Comparison of ENCODE assay signal across 1 cellular context in the genomic region with DNA sequence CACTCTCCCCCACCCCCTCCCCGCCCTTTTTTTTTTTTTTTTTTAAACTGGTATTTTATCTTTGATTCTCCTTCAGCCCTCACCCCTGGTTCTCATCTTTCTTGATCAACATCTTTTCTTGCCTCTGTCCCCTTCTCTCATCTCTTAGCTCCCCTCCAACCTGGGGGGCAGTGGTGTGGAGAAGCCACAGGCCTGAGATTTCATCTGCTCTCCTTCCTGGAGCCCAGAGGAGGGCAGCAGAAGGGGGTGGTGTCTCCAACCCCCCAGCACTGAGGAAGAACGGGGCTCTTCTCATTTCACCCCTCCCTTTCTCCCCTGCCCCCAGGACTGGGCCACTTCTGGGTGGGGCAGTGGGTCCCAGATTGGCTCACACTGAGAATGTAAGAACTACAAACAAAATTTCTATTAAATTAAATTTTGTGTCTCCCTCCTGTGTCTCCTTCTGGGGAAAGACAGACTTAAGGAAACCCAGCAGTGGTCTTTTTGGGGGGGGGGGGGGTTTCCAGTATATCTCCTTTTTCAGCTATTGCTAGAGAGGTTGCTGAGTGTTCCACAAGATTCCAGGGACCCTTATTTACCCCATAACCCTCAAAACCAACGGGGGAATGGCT.
TF ChIP-seq lines count a peak whose summit lies in the region.

No MANE protein-coding gene starts in this region.

TF ChIP-seq in HEK293, 187 proteins besides CTCF, POLR2A, EP300 and RAD21 (continued from another document):
- TF ChIP-seq, protein P1, sequence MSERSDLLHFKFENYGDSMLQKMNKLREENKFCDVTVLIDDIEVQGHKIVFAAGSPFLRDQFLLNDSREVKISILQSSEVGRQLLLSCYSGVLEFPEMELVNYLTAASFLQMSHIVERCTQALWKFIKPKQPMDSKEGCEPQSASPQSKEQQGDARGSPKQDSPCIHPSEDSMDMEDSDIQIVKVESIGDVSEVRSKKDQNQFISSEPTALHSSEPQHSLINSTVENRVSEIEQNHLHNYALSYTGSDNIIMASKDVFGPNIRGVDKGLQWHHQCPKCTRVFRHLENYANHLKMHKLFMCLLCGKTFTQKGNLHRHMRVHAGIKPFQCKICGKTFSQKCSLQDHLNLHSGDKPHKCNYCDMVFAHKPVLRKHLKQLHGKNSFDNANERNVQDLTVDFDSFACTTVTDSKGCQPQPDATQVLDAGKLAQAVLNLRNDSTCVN (tag by site-specific recombination; optimal IDR thresholded peaks at IDR 0.05), result no peak
- TF ChIP-seq, protein P2, sequence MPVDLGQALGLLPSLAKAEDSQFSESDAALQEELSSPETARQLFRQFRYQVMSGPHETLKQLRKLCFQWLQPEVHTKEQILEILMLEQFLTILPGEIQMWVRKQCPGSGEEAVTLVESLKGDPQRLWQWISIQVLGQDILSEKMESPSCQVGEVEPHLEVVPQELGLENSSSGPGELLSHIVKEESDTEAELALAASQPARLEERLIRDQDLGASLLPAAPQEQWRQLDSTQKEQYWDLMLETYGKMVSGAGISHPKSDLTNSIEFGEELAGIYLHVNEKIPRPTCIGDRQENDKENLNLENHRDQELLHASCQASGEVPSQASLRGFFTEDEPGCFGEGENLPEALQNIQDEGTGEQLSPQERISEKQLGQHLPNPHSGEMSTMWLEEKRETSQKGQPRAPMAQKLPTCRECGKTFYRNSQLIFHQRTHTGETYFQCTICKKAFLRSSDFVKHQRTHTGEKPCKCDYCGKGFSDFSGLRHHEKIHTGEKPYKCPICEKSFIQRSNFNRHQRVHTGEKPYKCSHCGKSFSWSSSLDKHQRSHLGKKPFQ (tag by site-specific recombination; IDR thresholded peaks at IDR 0.05), result no peak
- no peak for TF ChIP-seq ZNF423 (tag by site-specific recombination; IDR thresholded peaks at IDR 0.05)
- no peak for TF ChIP-seq SCRT2 (tag by site-specific recombination; IDR thresholded peaks at IDR 0.05)
- TF ChIP-seq, protein P3, sequence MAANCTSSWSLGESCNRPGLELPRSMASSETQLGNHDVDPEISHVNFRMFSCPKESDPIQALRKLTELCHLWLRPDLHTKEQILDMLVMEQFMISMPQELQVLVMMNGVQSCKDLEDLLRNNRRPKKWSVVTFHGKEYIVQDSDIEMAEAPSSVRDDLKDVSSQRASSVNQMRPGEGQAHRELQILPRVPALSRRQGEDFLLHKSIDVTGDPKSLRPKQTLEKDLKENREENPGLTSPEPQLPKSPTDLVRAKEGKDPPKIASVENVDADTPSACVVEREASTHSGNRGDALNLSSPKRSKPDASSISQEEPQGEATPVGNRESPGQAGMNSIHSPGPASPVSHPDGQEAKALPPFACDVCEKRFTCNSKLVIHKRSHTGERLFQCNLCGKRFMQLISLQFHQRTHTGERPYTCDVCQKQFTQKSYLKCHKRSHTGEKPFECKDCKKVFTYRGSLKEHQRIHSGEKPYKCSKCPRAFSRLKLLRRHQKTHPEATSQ (tag by site-specific recombination; IDR thresholded peaks at IDR 0.05), result no peak
